Comparison of ENCODE assay signal across 15 cellular contexts in the genomic region with DNA sequence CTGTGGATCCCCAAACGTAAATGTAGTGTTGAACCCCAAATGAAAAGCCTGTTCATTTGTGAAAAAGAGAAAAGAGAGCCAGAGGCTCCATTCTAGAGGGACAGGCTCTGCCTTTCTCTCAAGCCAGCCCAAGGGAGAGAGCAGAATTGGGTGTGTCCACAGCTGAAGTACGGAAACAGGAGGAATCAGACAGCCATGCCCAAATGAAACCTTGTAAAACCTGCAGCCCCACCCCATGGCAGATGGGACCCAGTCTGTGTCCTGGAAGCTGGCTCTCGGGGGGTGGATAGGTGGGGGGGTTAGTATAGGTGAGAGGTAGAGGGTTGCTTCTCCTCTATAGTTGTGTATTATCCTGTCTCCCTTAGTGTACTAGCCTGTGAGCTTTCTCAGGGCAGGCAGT.
DNase-seq lines count a peak whose midpoint lies in the region; ATAC-seq and TF ChIP-seq lines count a peak whose summit lies in the region.
"Had no signal": no experiment of that assay in that cellular context is flagged by ENCODE, and none has a peak within 500 bp of the region (broad histone marks: within the 10 kb centered on the region; RNA-seq: fewer than 3 reads in every experiment).

No MANE protein-coding gene starts in this region.

- H3K27ac Mint-ChIP-seq in activated CD8-positive, alpha-beta T cell treated with anti-CD3 and anti-CD28 coated beads, Interleukin-2, amount 10 ng/mL, durations not matched to agents 7 days and 5 days, result no peak overlapping the region
- H3K27ac Mint-ChIP-seq: CD14-positive monocyte; CD8-positive, alpha-beta T cell had no signal

- TF ChIP-seq POLR2A in transverse colon (IDR thresholded peaks at IDR 0.05), result no peak

- no peak overlapping the region for H3K4me3 Mint-ChIP-seq in activated CD8-positive, alpha-beta T cell treated with anti-CD3 and anti-CD28 coated beads, Interleukin-2, amount 10 ng/mL, durations not matched to agents 7 days and 5 days
- H3K4me3 Mint-ChIP-seq: CD14-positive monocyte; CD8-positive, alpha-beta T cell had no signal

- H3K9me3 Mint-ChIP-seq in activated CD8-positive, alpha-beta T cell treated with anti-CD3 and anti-CD28 coated beads, Interleukin-2, amount 10 ng/mL, durations not matched to agents 7 days and 5 days (ENCODE audit: insufficient read depth), result no peaks in the 10 kb centered on the region
- H3K9me3 Mint-ChIP-seq: CD8-positive, alpha-beta T cell had no signal

- no peaks in the 10 kb centered on the region for H3K36me3 Mint-ChIP-seq in activated CD8-positive, alpha-beta T cell treated with anti-CD3 and anti-CD28 coated beads, Interleukin-2, amount 10 ng/mL, durations not matched to agents 7 days and 5 days (ENCODE audit: low read depth)
- H3K36me3 Mint-ChIP-seq: CD14-positive monocyte; CD8-positive, alpha-beta T cell had no signal

- peak; percentile 16 for ATAC-seq in foreskin keratinocyte
- no peak for ATAC-seq in activated CD8-positive, alpha-beta T cell treated with anti-CD3 and anti-CD28 coated beads, Interleukin-2, amount 10 ng/mL, durations not matched to agents 7 days and 5 days
- ATAC-seq: CD8-positive, alpha-beta T cell; HCT116 had no signal

- CTCF ChIA-PET in activated CD8-positive, alpha-beta T cell treated with anti-CD3 and anti-CD28 coated beads, Interleukin-2, amount 10 ng/mL, durations not matched to agents 7 days and 5 days (lab: Charles Lee), result interaction anchor here (1.2 kb wide), 1 partner anchor 97 kb away, joined by 3 read pairs; no protein-coding TSS in a partner anchor

- TF ChIP-seq CTCF in foreskin keratinocyte (conservative IDR thresholded peaks at IDR 0.05) (no peak), transverse colon (IDR thresholded peaks at IDR 0.05) (no peak)

- no peak for TF ChIP-seq EP300 in transverse colon (IDR thresholded peaks at IDR 0.05; ENCODE audit: low read depth)

- in situ Hi-C loops in transverse colon (cut with MboI; ENCODE audit: low pct_ligation_motif_present in 1 of 4, low pct_unique_long_range_greater_than_20kb in 1 of 4, low sequenced_read_pairs in 3 of 4), result no loop called here

- H3K36me3 ChIP-seq in mucosa of rectum (ENCODE audit: control insufficient read depth in 2 of 2, insufficient read depth in 2 of 2, low read length in 2 of 2) (no peaks in the 10 kb centered on the region), transverse colon (no peaks in the 10 kb centered on the region)

- intact Hi-C loops in transverse colon (cut with DNase I; ENCODE audit: low total_unique reads), result no loop called here

- H3K9me3 ChIP-seq in mucosa of rectum (ENCODE audit: control insufficient read depth in 2 of 2, low read length in 2 of 2) (no peaks in the 10 kb centered on the region), transverse colon (no peaks in the 10 kb centered on the region)

- H3K9ac ChIP-seq in mucosa of rectum (ENCODE audit: low read depth in 1 of 2, low read length in 2 of 2), result peak overlapping the region in 1 of 2 donors; percentile 39

- H3K4me1 ChIP-seq in foreskin keratinocyte (no peaks in the 10 kb centered on the region), mucosa of rectum (ENCODE audit: control insufficient read depth in 2 of 2, insufficient read depth in 2 of 2, low read length in 2 of 2) (peaks cover 7 to 8% of the 10 kb centered on the region in 2 donors), transverse colon (peaks cover 0 to 20% (median 0%) of the 10 kb centered on the region in 4 donors)

- H3K4me3 ChIP-seq in mucosa of rectum (ENCODE audit: low read length in 2 of 2) (no peak overlapping the region), transverse colon (no peak overlapping the region)

- POLR2A ChIA-PET in activated CD8-positive, alpha-beta T cell treated with anti-CD3 and anti-CD28 coated beads, Interleukin-2, amount 10 ng/mL, durations not matched to agents 7 days and 5 days (lab: Charles Lee), result no interaction called here

- no peaks in the 10 kb centered on the region for H3K4me1 Mint-ChIP-seq in activated CD8-positive, alpha-beta T cell treated with anti-CD3 and anti-CD28 coated beads, Interleukin-2, amount 10 ng/mL, durations not matched to agents 7 days and 5 days (ENCODE audit: low read depth)
- H3K4me1 Mint-ChIP-seq: CD14-positive monocyte had no signal

- DNase-seq in DMS 273 (lab: John Stamatoyannopoulos, UW; ENCODE audit: unreplicated experiment) (peak; percentile 22), DMS 273 treated with DMSO at 0.1 percent for 48 hours (lab: John Stamatoyannopoulos, UW) (no peak), foreskin keratinocyte (no peak), transverse colon (peak; percentile 60), NCI-H1694 treated with DMSO at 0.1 percent for 48 hours (lab: John Stamatoyannopoulos, UW) (no peak)
- no peak for DNase-seq in effector CD4-positive, alpha-beta T cell
- no peak for DNase-seq in activated CD8-positive, alpha-beta T cell treated with anti-CD3 and anti-CD28 coated beads, Interleukin-2, amount 10 ng/mL, durations not matched to agents 7 days and 5 days
- DNase-seq: CD8-positive, alpha-beta T cell; COR-L47; DMS53; GF-D8 had no signal

- no peaks in the 10 kb centered on the region for H3K27me3 Mint-ChIP-seq in activated CD8-positive, alpha-beta T cell treated with anti-CD3 and anti-CD28 coated beads, Interleukin-2, amount 10 ng/mL, durations not matched to agents 7 days and 5 days (ENCODE audit: low read depth)

- H3K27me3 ChIP-seq in foreskin keratinocyte, result peaks cover 30% of the 10 kb centered on the region
- no peaks in the 10 kb centered on the region for H3K27me3 ChIP-seq in mucosa of rectum (ENCODE audit: control insufficient read depth in 2 of 2, insufficient read depth in 2 of 2, low read length in 2 of 2)
- no peaks in the 10 kb centered on the region for H3K27me3 ChIP-seq in transverse colon

- 41% methylated on average over 3 of the region's 3 CpGs; no CpG with 5 or more reads in 1 of the 2 donors for WGBS in transverse colon (ENCODE audit: low coverage in 1 of 2), 2 donors

- H3K27ac ChIP-seq in foreskin keratinocyte, result no peak overlapping the region
- H3K27ac ChIP-seq in mucosa of rectum (ENCODE audit: low read depth in 2 of 2, low read length in 2 of 2), result peak overlapping the region; percentile 57 to 61
- peak overlapping the region; percentile 48 to 74 (median 64) for H3K27ac ChIP-seq in transverse colon
- H3K27ac ChIP-seq: 22Rv1 had no signal

Comparison
In these comparisons a context has a peak if more than half of its experiments do, and no peak if none do; other contexts are left out.
1. DNase-seq: peak in DMS 273 (single experiment) and transverse colon (single experiment); none in DMS 273 treated with DMSO at 0.1 percent for 48 hours (single experiment), foreskin keratinocyte (0 of 2), effector CD4-positive, alpha-beta T cell (single experiment), NCI-H1694 treated with DMSO at 0.1 percent for 48 hours (single experiment) and activated CD8-positive, alpha-beta T cell treated with anti-CD3 and anti-CD28 coated beads, Interleukin-2, amount 10 ng/mL, durations not matched to agents 7 days and 5 days (single experiment).